2 cellular contexts compared by ENCODE assay signal in genomic region chr1:226884116-226884515, GRCh38.
TF ChIP-seq lines count a peak whose summit lies in the region.

No MANE protein-coding gene starts in this region.

TF ChIP-seq in WTC11, 78 proteins besides CTCF, POLR2A, EP300 and RAD21 (continued from another document):
- no peak for TF ChIP-seq PRDM15 (CRISPR knock-in tag; IDR thresholded peaks at IDR 0.05)
- no peak for TF ChIP-seq ZNF317 (CRISPR knock-in tag; IDR thresholded peaks at IDR 0.05; ENCODE audit: borderline replicate concordance, low read depth)
- no peak for TF ChIP-seq ZNF138 (CRISPR knock-in tag; conservative IDR thresholded peaks at IDR 0.05)
- TF ChIP-seq, protein P1, sequence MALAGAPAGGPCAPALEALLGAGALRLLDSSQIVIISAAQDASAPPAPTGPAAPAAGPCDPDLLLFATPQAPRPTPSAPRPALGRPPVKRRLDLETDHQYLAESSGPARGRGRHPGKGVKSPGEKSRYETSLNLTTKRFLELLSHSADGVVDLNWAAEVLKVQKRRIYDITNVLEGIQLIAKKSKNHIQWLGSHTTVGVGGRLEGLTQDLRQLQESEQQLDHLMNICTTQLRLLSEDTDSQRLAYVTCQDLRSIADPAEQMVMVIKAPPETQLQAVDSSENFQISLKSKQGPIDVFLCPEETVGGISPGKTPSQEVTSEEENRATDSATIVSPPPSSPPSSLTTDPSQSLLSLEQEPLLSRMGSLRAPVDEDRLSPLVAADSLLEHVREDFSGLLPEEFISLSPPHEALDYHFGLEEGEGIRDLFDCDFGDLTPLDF (CRISPR knock-in tag; IDR thresholded peaks at IDR 0.05): no peak
- TF ChIP-seq TEAD1 (CRISPR knock-in tag; IDR thresholded peaks at IDR 0.05): no peak
- no peak for TF ChIP-seq ZNF281 (CRISPR knock-in tag; IDR thresholded peaks at IDR 0.05)
- TF ChIP-seq FOXJ3 (CRISPR knock-in tag; IDR thresholded peaks at IDR 0.05; ENCODE audit: borderline replicate concordance): no peak
- no peak for TF ChIP-seq RELA (CRISPR knock-in tag; IDR thresholded peaks at IDR 0.05; ENCODE audit: borderline replicate concordance)
- TF ChIP-seq, protein P2, sequence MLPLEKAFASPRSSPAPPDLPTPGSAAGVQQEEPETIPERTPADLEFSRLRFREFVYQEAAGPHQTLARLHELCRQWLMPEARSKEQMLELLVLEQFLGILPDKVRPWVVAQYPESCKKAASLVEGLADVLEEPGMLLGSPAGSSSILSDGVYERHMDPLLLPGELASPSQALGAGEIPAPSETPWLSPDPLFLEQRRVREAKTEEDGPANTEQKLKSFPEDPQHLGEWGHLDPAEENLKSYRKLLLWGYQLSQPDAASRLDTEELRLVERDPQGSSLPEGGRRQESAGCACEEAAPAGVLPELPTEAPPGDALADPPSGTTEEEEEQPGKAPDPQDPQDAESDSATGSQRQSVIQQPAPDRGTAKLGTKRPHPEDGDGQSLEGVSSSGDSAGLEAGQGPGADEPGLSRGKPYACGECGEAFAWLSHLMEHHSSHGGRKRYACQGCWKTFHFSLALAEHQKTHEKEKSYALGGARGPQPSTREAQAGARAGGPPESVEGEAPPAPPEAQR (CRISPR knock-in tag; IDR thresholded peaks at IDR 0.05): no peak
- TF ChIP-seq SMAD4 (CRISPR knock-in tag; IDR thresholded peaks at IDR 0.05): no peak
- TF ChIP-seq, protein P3, sequence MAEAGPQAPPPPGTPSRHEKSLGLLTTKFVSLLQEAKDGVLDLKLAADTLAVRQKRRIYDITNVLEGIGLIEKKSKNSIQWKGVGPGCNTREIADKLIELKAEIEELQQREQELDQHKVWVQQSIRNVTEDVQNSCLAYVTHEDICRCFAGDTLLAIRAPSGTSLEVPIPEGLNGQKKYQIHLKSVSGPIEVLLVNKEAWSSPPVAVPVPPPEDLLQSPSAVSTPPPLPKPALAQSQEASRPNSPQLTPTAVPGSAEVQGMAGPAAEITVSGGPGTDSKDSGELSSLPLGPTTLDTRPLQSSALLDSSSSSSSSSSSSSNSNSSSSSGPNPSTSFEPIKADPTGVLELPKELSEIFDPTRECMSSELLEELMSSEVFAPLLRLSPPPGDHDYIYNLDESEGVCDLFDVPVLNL (CRISPR knock-in tag; IDR thresholded peaks at IDR 0.05; ENCODE audit: borderline replicate concordance, low read depth): no peak
- TF ChIP-seq CBFB (CRISPR knock-in tag; IDR thresholded peaks at IDR 0.05; ENCODE audit: low read depth): no peak
- TF ChIP-seq GTF2I (CRISPR knock-in tag; conservative IDR thresholded peaks at IDR 0.05): no peak
- TF ChIP-seq JUN (CRISPR knock-in tag; IDR thresholded peaks at IDR 0.05): no peak

TF ChIP-seq in HEK293T, 16 proteins besides CTCF, POLR2A, EP300 and RAD21 (continued from another document):
- TF ChIP-seq FOXM1 (IDR thresholded peaks at IDR 0.05; ENCODE audit: borderline replicate concordance) (no peak), FOXK2 (IDR thresholded peaks at IDR 0.05) (no peak), SUZ12 (IDR thresholded peaks at IDR 0.05) (no peak), SP1 (IDR thresholded peaks at IDR 0.05) (no peak), ARNT (IDR thresholded peaks at IDR 0.05) (no peak), HDGF (IDR thresholded peaks at IDR 0.05; ENCODE audit: borderline replicate concordance) (no peak), LEF1 (IDR thresholded peaks at IDR 0.05; ENCODE audit: borderline replicate concordance) (no peak), L3MBTL2 (conservative IDR thresholded peaks at IDR 0.05) (no peak)
